8 cellular contexts compared by ENCODE assay signal in genomic region chr15:64635486-64635815, GRCh38.
DNase-seq lines count a peak whose midpoint lies in the region; ATAC-seq, FAIRE-seq and TF ChIP-seq lines count a peak whose summit lies in the region.

No MANE protein-coding gene starts in this region.

- peak overlapping the region; percentile 23 for H3K27ac ChIP-seq in duodenal mucosa (ENCODE audit: low read depth, low read length)

- H3K36me3 ChIP-seq in duodenal mucosa (ENCODE audit: control insufficient read depth in 1 of 2, insufficient read depth in 2 of 2, low read length in 2 of 2) (no peaks in the 10 kb centered on the region), mucosa of stomach (ENCODE audit: control insufficient read depth, insufficient read depth, low read length) (no peaks in the 10 kb centered on the region), MG63 (peaks cover 12% of the 10 kb centered on the region)

- H3K4me3 ChIP-seq in NB4 (ENCODE audit: low read depth, low read length) (no peak overlapping the region), duodenal mucosa (ENCODE audit: low read depth in 1 of 2, low read length in 2 of 2) (peak overlapping the region; percentile 50 to 58), mucosa of stomach (ENCODE audit: low read length) (no peak overlapping the region), MG63 (no peak overlapping the region)

- H3K4me1 ChIP-seq in duodenal mucosa (ENCODE audit: control insufficient read depth in 1 of 2, insufficient read depth in 2 of 2, low read length in 2 of 2) (peaks cover 56 to 67% of the 10 kb centered on the region in 2 donors), mucosa of stomach (ENCODE audit: control insufficient read depth, insufficient read depth, low read length) (peaks cover 68% of the 10 kb centered on the region)

- peak; percentile 64 for DNase-seq in EH (ENCODE audit: low read depth)
- peak; percentile 28 for DNase-seq in NB4 (ENCODE audit: low read depth)
- no peak for DNase-seq in HTR-8/SVneo (ENCODE audit: insufficient read length, low spot score)
- DNase-seq in MG63 = no peak
- DNase-seq in stimulated activated CD4-positive, alpha-beta T cell treated with anti-CD3 and anti-CD28 coated beads, Interleukin-2, amount 100 ng/mL, for 48 hours = no peak

- no peak for TF ChIP-seq CTCF in NB4 (IDR thresholded peaks at IDR 0.05; ENCODE audit: low read depth, low read length)

- H3K27me3 ChIP-seq in duodenal mucosa (ENCODE audit: control insufficient read depth in 1 of 2, insufficient read depth in 2 of 2, low read length in 2 of 2) (no peaks in the 10 kb centered on the region), mucosa of stomach (ENCODE audit: control insufficient read depth, insufficient read depth, low read length) (no peaks in the 10 kb centered on the region), MG63 (no peaks in the 10 kb centered on the region)

- H3K9ac ChIP-seq in duodenal mucosa (ENCODE audit: low read depth in 1 of 2, low read length in 2 of 2) (peak overlapping the region; percentile 7 to 43), mucosa of stomach (ENCODE audit: low read length) (peak overlapping the region; percentile 30)

- no peak for FAIRE-seq in HTR-8/SVneo (lab: Jason Lieb, UNC)

- ATAC-seq in GM19467 (IDR thresholded peaks at IDR 0.05; ENCODE audit: unreplicated experiment) = no peak

- TF ChIP-seq POLR2A in NB4 (IDR thresholded peaks at IDR 0.05; ENCODE audit: extremely low read depth, insufficient read length) = no peak

- H3K9me3 ChIP-seq in duodenal mucosa (ENCODE audit: control insufficient read depth in 1 of 2, low read length in 2 of 2) = peaks cover 0 to 3% of the 10 kb centered on the region in 2 donors
- no peaks in the 10 kb centered on the region for H3K9me3 ChIP-seq in mucosa of stomach (ENCODE audit: control insufficient read depth, low read length)
- H3K9me3 ChIP-seq in MG63 = peaks cover 7% of the 10 kb centered on the region

Comparison
In these comparisons a context has a peak if more than half of its experiments do, and no peak if none do; other contexts are left out.
1. DNase-seq: peak in EH (single experiment) and NB4 (single experiment); none in HTR-8/SVneo (single experiment), MG63 (single experiment) and stimulated activated CD4-positive, alpha-beta T cell treated with anti-CD3 and anti-CD28 coated beads, Interleukin-2, amount 100 ng/mL, for 48 hours (0 of 2).
2. H3K4me3 ChIP-seq: peak in duodenal mucosa (2 of 2); none in NB4 (single experiment), mucosa of stomach (single experiment) and MG63 (single experiment).